ENCODE assay signal across 27 cellular contexts in genomic region chr22:17549183-17549582, GRCh38. TPM values are rescaled to one million over a fixed set of nuclear protein-coding genes. Genes with fewer than 3 reads are reported as not detected.
"Had no signal": no experiment of that assay in that cellular context is flagged by ENCODE, and none has a peak within 500 bp of the region (broad histone marks: within the 10 kb centered on the region; RNA-seq: fewer than 3 reads in every experiment).

No MANE protein-coding gene starts in this region.

- H3K36me3 Mint-ChIP-seq: immature natural killer cell; memory B cell; naive thymus-derived CD8-positive, alpha-beta T cell had no signal

- H3K27ac ChIP-seq: heart left ventricle, left ventricle myocardium inferior, ovary, right atrium auricular region, skin epidermis, tibial nerve, uterus had no signal

- H3K36me3 ChIP-seq: ovary, right atrium auricular region, uterus had no signal

- H3K4me1 Mint-ChIP-seq: immature natural killer cell; memory B cell; neural crest cell; stimulated activated naive CD8-positive, alpha-beta T cell treated with anti-CD3 and anti-CD28 coated beads, Interleukin-15, amount 100 ng/mL, for 72 hours had no signal

- H3K4me1 ChIP-seq: right atrium auricular region, tibial nerve, uterus had no signal

- FAIRE-seq: islet of Langerhans had no signal

- H3K27me3 ChIP-seq: heart left ventricle, ovary, right atrium auricular region, tibial nerve, uterus had no signal

- H3K27ac Mint-ChIP-seq: immature natural killer cell; memory B cell; naive thymus-derived CD8-positive, alpha-beta T cell; nephron; progenitor cell of endocrine pancreas; stimulated activated naive CD8-positive, alpha-beta T cell treated with anti-CD3 and anti-CD28 coated beads, Interleukin-15, amount 100 ng/mL, for 72 hours; type B pancreatic cell had no signal

- H3K27me3 Mint-ChIP-seq: memory B cell; naive thymus-derived CD8-positive, alpha-beta T cell; progenitor cell of endocrine pancreas; type B pancreatic cell had no signal

- DNase-seq: heart left ventricle; hypothalamus; immature natural killer cell; left ventricle myocardium inferior; naive thymus-derived CD8-positive, alpha-beta T cell; occipital lobe; ovary; stimulated activated CD4-positive, alpha-beta T cell treated with anti-CD3 and anti-CD28 coated beads, Interleukin-12 subunit alpha, Interleukin-12 subunit beta, amount 100 ng/mL, for 4 hours; stimulated activated CD4-positive, alpha-beta T cell treated with anti-CD3 and anti-CD28 coated beads, Interleukin-15, amount 100 ng/mL, for 24 hours; stimulated activated CD4-positive, alpha-beta T cell treated with anti-CD3 and anti-CD28 coated beads, Interleukin-2, amount 100 ng/mL, for 24 hours; stimulated activated CD4-positive, alpha-beta T cell treated with anti-CD3 and anti-CD28 coated beads, Interleukin-4, amount 100 ng/mL, for 1 hour; stimulated activated naive CD4-positive, alpha-beta T cell; stimulated activated naive CD8-positive, alpha-beta T cell treated with anti-CD3 and anti-CD28 coated beads, Interleukin-15, amount 100 ng/mL, for 72 hours; substantia nigra; uterus had no signal

- H3K9me3 ChIP-seq: heart left ventricle, left ventricle myocardium inferior, ovary, right atrium auricular region, tibial nerve, uterus had no signal

- H3K4me3 Mint-ChIP-seq: immature natural killer cell; memory B cell; naive thymus-derived CD8-positive, alpha-beta T cell; nephron; neural crest cell; stimulated activated naive CD8-positive, alpha-beta T cell treated with anti-CD3 and anti-CD28 coated beads, Interleukin-15, amount 100 ng/mL, for 72 hours; type B pancreatic cell had no signal

- H3K9me3 Mint-ChIP-seq: immature natural killer cell; memory B cell; naive thymus-derived CD8-positive, alpha-beta T cell; nephron; neural crest cell; stimulated activated naive CD8-positive, alpha-beta T cell treated with anti-CD3 and anti-CD28 coated beads, Interleukin-15, amount 100 ng/mL, for 72 hours; type B pancreatic cell had no signal

- ATAC-seq: naive thymus-derived CD8-positive, alpha-beta T cell; sciatic nerve; stimulated activated naive CD8-positive, alpha-beta T cell treated with anti-CD3 and anti-CD28 coated beads, Interleukin-15, amount 100 ng/mL, for 72 hours had no signal

- H3K4me3 ChIP-seq: heart left ventricle, left ventricle myocardium inferior, ovary, right atrium auricular region, skin epidermis, tibial nerve, uterus had no signal

RNA-seq across cellular contexts. Expression of gene SLC25A18, which starts 14.1 kb away (rescaled TPM):
- total RNA-seq: lung microvascular endothelial cell; naive thymus-derived CD8-positive, alpha-beta T cell; pulmonary artery endothelial cell had no signal
- polyA plus RNA-seq: naive thymus-derived CD8-positive, alpha-beta T cell had no signal
